Comparison of ENCODE assay signal across 7 cellular contexts in the genomic region with DNA sequence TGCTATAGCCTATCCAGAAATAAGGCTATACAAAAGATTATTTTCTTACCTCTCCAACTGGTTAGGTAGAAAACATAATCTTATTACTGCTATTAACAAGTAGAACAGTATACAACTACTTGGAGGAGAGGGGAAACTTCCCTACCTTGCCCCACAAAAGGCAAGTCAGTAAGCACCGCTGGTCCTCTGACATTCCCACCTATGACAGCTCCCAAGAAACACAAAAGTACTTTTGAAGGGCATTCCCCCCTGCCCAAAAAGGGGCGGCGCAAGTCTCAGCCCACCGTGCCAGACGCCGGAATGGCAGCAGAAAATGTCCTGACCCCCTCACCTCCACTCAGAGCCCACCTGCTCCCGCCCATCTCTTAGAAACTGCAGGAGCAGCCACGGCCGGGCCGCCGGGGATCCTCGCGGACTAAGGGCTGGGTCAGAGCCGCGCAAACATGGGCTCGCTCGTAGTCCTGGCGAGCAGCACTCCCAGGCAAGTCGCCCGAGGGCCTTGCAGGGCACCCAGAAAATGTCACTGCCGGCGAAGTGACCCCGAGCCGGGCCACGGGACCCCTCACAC. TPM values are rescaled to one million over a fixed set of nuclear protein-coding genes. Genes with fewer than 3 reads are reported as not detected.
A peak's percentile ranks its signal among the peaks of the same experiment; 100 is the strongest.
DNase-seq lines count a peak whose midpoint lies in the region; ATAC-seq, FAIRE-seq and TF ChIP-seq lines count a peak whose summit lies in the region.

No MANE protein-coding gene starts in this region.

- intact Hi-C loops in GM12878 (cut with micrococcal nuclease; ENCODE audit: unreplicated experiment) = loop anchor here (1.0 kb wide), 1 partner anchor 38 kb away; no protein-coding TSS in a partner anchor

- H3K4me1 ChIP-seq in GM12878 (ENCODE audit: control insufficient read depth, insufficient read depth, low read length) = no peaks in the 10 kb centered on the region

- no peaks in the 10 kb centered on the region for H3K27me3 Mint-ChIP-seq in IgD-negative memory B cell
- no peaks in the 10 kb centered on the region for H3K27me3 Mint-ChIP-seq in stimulated activated naive B cell treated with anti-CD40 and anti-IgM and Interleukin-4, amounts not matched to agents 10 μg/mL and 1 μg/mL and 100 μg/mL, for 72 hours

- H3K36me3 Mint-ChIP-seq in IgD-negative memory B cell = no peaks in the 10 kb centered on the region
- H3K36me3 Mint-ChIP-seq in stimulated activated naive B cell treated with anti-CD40 and anti-IgM and Interleukin-4, amounts not matched to agents 10 μg/mL and 1 μg/mL and 100 μg/mL, for 72 hours = peaks cover 2 to 9% of the 10 kb centered on the region in 2 donors

- peak; percentile 23 for FAIRE-seq in GM12891 (lab: Jason Lieb, UNC)
- FAIRE-seq in GM12878 (lab: Jason Lieb, UNC) = no peak

- H3K9me3 ChIP-seq in GM12878 (replicated peaks; ENCODE audit: control insufficient read depth, insufficient read depth, low read length) = no peaks in the 10 kb centered on the region

- no peak for TF ChIP-seq POLR2A in GM12891 (IDR thresholded peaks at IDR 0.05; ENCODE audit: low read depth, low read length)
- no peak for TF ChIP-seq POLR2A in GM12878 (IDR thresholded peaks at IDR 0.05; ENCODE audit: low read depth, low read length)

- whole genome bisulfite sequencing in GM12878 (ENCODE audit: insufficient coverage, insufficient replicate concordance, low lambda C conversion rate, missing lambda C conversion rate) = 1% methylated on average over 25 of the region's 25 CpGs

- peak overlapping the region; percentile 93 to 98 (median 94) for H3K4me3 Mint-ChIP-seq in IgD-negative memory B cell
- peak overlapping the region; percentile 97 to 98 for H3K4me3 Mint-ChIP-seq in stimulated activated naive B cell treated with anti-CD40 and anti-IgM and Interleukin-4, amounts not matched to agents 10 μg/mL and 1 μg/mL and 100 μg/mL, for 72 hours

- no peaks in the 10 kb centered on the region for H3K27me3 ChIP-seq in GM12878 (replicated peaks in 1 of 2; ENCODE audit: control insufficient read depth in 2 of 2, insufficient read depth in 2 of 2, low read length in 1 of 2)

- no peak for TF ChIP-seq CTCF in GM12878 (IDR thresholded peaks at IDR 0.05 in 2 of 3, conservative IDR thresholded peaks at IDR 0.05 in 1 of 3; ENCODE audit: control insufficient read depth in 2 of 3, extremely low read depth in 1 of 3, insufficient read depth in 1 of 3, low read depth in 3 of 3, low read length in 3 of 3)

- peak overlapping the region; percentile 74 to 87 (median 77) for H3K27ac Mint-ChIP-seq in IgD-negative memory B cell
- H3K27ac Mint-ChIP-seq in stimulated activated naive B cell treated with anti-CD40 and anti-IgM and Interleukin-4, amounts not matched to agents 10 μg/mL and 1 μg/mL and 100 μg/mL, for 72 hours = peak overlapping the region; percentile 94

- ATAC-seq in GM21529 (IDR thresholded peaks at IDR 0.05; ENCODE audit: unreplicated experiment) = peak; percentile 43
- ATAC-seq in GM12878 = peak; percentile 54
- ATAC-seq in stimulated activated naive B cell treated with anti-CD40 and anti-IgM and Interleukin-4, amounts not matched to agents 10 μg/mL and 1 μg/mL and 100 μg/mL, for 72 hours (replicated peaks) = peak; percentile 47 to 52

- peak overlapping the region; percentile 82 for H3K4me3 ChIP-seq in GM12878

- no peak for TF ChIP-seq RAD21 in GM12878 (IDR thresholded peaks at IDR 0.05; ENCODE audit: insufficient read depth, low read depth, low read length)

- H4K20me1 ChIP-seq in GM12878 (ENCODE audit: control insufficient read depth, insufficient read depth) = no peaks in the 10 kb centered on the region

- H3K9ac ChIP-seq in GM12878 (ENCODE audit: control insufficient read depth, insufficient read depth, low read length) = peak overlapping the region; percentile 87

- SMC1A ChIA-PET in GM12878 (lab: Charles Lee; ENCODE audit: uncharacterized antibody, unreplicated experiment) = interaction anchor here (0.6 to 1.3 kb wide), 2 partner anchors 86 to 95 kb away, joined by 3 to 4 read pairs; no protein-coding TSS in a partner anchor

- BruUV-seq in GM12878 (replicated peaks; lab: Mats Ljungman, UMichigan) = TSS peak; percentile 58

- POLR2A ChIA-PET in GM12878 (lab: Charles Lee) = interaction anchor here (1.0 to 1.2 kb wide), 2 partner anchors 18 to 37 kb away, joined by 3 read pairs; a partner anchor contains a TSS

- TF ChIP-seq EP300 in GM12878 (IDR thresholded peaks at IDR 0.05; ENCODE audit: borderline replicate concordance in 1 of 2, control insufficient read depth in 1 of 2, low read depth in 2 of 2, low read length in 2 of 2) = no peak

- CTCF ChIA-PET in GM12878 (lab: Yijun Ruan, JAX) = interaction anchor here (0.7 to 2.3 kb wide), 2 partner anchors 11 to 38 kb away, joined by 3 to 20 read pairs; a partner anchor contains a TSS

- no peaks in the 10 kb centered on the region for H3K36me3 ChIP-seq in GM12878 (ENCODE audit: control insufficient read depth in 2 of 2, insufficient read depth in 2 of 2, low read length in 1 of 2)

- in situ Hi-C loops in GM12878 (cut with MboI) = no loop called here

- DNase-seq in GM12891 (ENCODE audit: insufficient read length, low spot score) (peak; percentile 15), GM12878 (ENCODE audit: low read depth, low spot score) (no peak), iPS-NIHi7 (ENCODE audit: extremely low spot score) (peak; percentile 28), MV-4-11 (lab: John Stamatoyannopoulos, UW) (no peak)
- DNase-seq in stimulated activated naive B cell treated with anti-CD40 and anti-IgM and Interleukin-4, amounts not matched to agents 10 μg/mL and 1 μg/mL and 100 μg/mL, for 72 hours = no peak

- peak overlapping the region; percentile 69 for H3K4me2 ChIP-seq in GM12878 (ENCODE audit: control insufficient read depth, insufficient read depth)

- H3K79me2 ChIP-seq in GM12878 (ENCODE audit: control insufficient read depth, insufficient read depth, low read length) = peaks cover 26% of the 10 kb centered on the region

- peak overlapping the region; percentile 54; the same call in 1 of the 2 replicates for H3K27ac ChIP-seq in GM12878 (ENCODE audit: control insufficient read depth, insufficient read depth)

- peaks cover 20 to 24% (median 22%) of the 10 kb centered on the region in 3 donors for H3K4me1 Mint-ChIP-seq in IgD-negative memory B cell
- H3K4me1 Mint-ChIP-seq in stimulated activated naive B cell treated with anti-CD40 and anti-IgM and Interleukin-4, amounts not matched to agents 10 μg/mL and 1 μg/mL and 100 μg/mL, for 72 hours = peaks cover 18 to 37% of the 10 kb centered on the region in 2 donors

- no peaks in the 10 kb centered on the region for H3K9me3 Mint-ChIP-seq in IgD-negative memory B cell
- no peaks in the 10 kb centered on the region for H3K9me3 Mint-ChIP-seq in stimulated activated naive B cell treated with anti-CD40 and anti-IgM and Interleukin-4, amounts not matched to agents 10 μg/mL and 1 μg/mL and 100 μg/mL, for 72 hours

- RAD21 ChIA-PET in GM12878 (lab: Charles Lee; ENCODE audit: unreplicated experiment) = interaction anchor here (1.5 kb wide), 1 partner anchor 36 kb away, joined by 5 read pairs; a partner anchor contains a TSS

- peak overlapping the region; percentile 84 for H2AFZ ChIP-seq in GM12878 (ENCODE audit: control insufficient read depth, low read depth, low read length)

TF ChIP-seq in GM12891, 5 proteins besides CTCF, POLR2A, EP300 and RAD21 (continues in another document):
- no peak for TF ChIP-seq SPI1 (IDR thresholded peaks at IDR 0.05; ENCODE audit: low read depth, low read length)
- TF ChIP-seq POLR2AphosphoS5 (IDR thresholded peaks at IDR 0.05; ENCODE audit: low read depth, low read length) = no peak

RNA-seq across cellular contexts. Expression of a gene that starts 0.4 kb away (rescaled TPM):
- 24.3 TPM for polyA plus RNA-seq in GM12891 (2012; ENCODE audit: low read depth, missing spikeins)
- polyA plus RNA-seq in IgD-negative memory B cell (17.4 TPM), GM12878 (2011; rRNA removed) (50.7 and 86.2 TPM in 2 replicates), GM12878 (2014; fragmentation: Illumina TruSeq; extraction: Trizol) (36.8 and 43.0 TPM in 2 replicates), GM12878 (2014; fragmentation: Nextera tagmentation; extraction: Ambion mirVana) (10 to 100 TPM; 41.8 to 45.2 TPM), GM12878 (2014; rRNA removed) (25.9 and 27.5 TPM in 2 replicates), GM12878 (2016; fragmentation: Nextera tagmentation; extraction: Ambion mirVana) (10 to 100 TPM; 82.3 to 83.4 TPM)
- total RNA-seq in GM12878 (2013; cell fraction: nucleolus; rRNA removed) = 56.5 and 59.6 TPM in 2 replicates
- total RNA-seq in GM12878 (2014; rRNA removed) (30.0 and 30.5 TPM in 2 replicates), GM12878 (2014; rRNA removed; fragmentation: Illumina TruSeq; extraction: Trizol) (41.1 and 43.8 TPM in 2 replicates), GM12878 (2021) (35.3 and 36.8 TPM in 2 replicates)
- polyA plus RNA-seq in GM12878 (2011; ENCODE audit: low read depth) = 12.6 TPM
- 19.8 and 22.8 TPM in 2 replicates for polyA plus RNA-seq in GM12878 (2011; cell fraction: cytosol; rRNA removed)
- 23.8 and 32.1 TPM in 2 replicates for polyA plus RNA-seq in GM12878 (2011; cell fraction: nucleus; rRNA removed)
- 18.0 and 26.3 TPM in 2 replicates for polyA plus RNA-seq in GM12878 (2012)
- polyA minus RNA-seq in GM12878 (2011; rRNA and poly(A)+ RNA removed) = 16.3 and 24.4 TPM in 2 replicates
- 6.7 and 13.1 TPM in 2 replicates for polyA minus RNA-seq in GM12878 (2011; cell fraction: cytosol; rRNA and poly(A)+ RNA removed)
- polyA minus RNA-seq in GM12878 (2011; cell fraction: nucleus; rRNA and poly(A)+ RNA removed) = 22.0 and 33.9 TPM in 2 replicates

RNA-seq across cellular contexts. Expression of a gene that starts 36.9 kb away (rescaled TPM):
- polyA plus RNA-seq in GM12891 (2012; ENCODE audit: low read depth, missing spikeins) = 10.0 TPM
- polyA plus RNA-seq in IgD-negative memory B cell (9.2 TPM), GM12878 (2011; rRNA removed) (20.6 and 30.3 TPM in 2 replicates), GM12878 (2014; fragmentation: Illumina TruSeq; extraction: Trizol) (20.4 and 23.3 TPM in 2 replicates), GM12878 (2014; fragmentation: Nextera tagmentation; extraction: Ambion mirVana) (10 to 100 TPM; 11.4 to 17.7 TPM), GM12878 (2014; rRNA removed) (13.6 and 16.5 TPM in 2 replicates), GM12878 (2016; fragmentation: Nextera tagmentation; extraction: Ambion mirVana) (10 to 100 TPM; 25.2 to 26.7 TPM)
- total RNA-seq in GM12878 (2013; cell fraction: nucleolus; rRNA removed) = 1.9 and 2.7 TPM in 2 replicates
- total RNA-seq in GM12878 (2014; rRNA removed) (14.7 and 15.4 TPM in 2 replicates), GM12878 (2014; rRNA removed; fragmentation: Illumina TruSeq; extraction: Trizol) (18.3 TPM in 2 replicates), GM12878 (2021) (10.0 and 12.0 TPM in 2 replicates)
- polyA plus RNA-seq in GM12878 (2011; ENCODE audit: low read depth) = 6.9 TPM
- polyA plus RNA-seq in GM12878 (2011; cell fraction: cytosol; rRNA removed) = 10.2 and 10.5 TPM in 2 replicates
- polyA plus RNA-seq in GM12878 (2011; cell fraction: nucleus; rRNA removed) = 3.1 and 4.0 TPM in 2 replicates
- 8.0 and 8.5 TPM in 2 replicates for polyA plus RNA-seq in GM12878 (2012)
- polyA minus RNA-seq in GM12878 (2011; rRNA and poly(A)+ RNA removed) = 3.1 TPM in 2 replicates
- 1.9 and 2.3 TPM in 2 replicates for polyA minus RNA-seq in GM12878 (2011; cell fraction: cytosol; rRNA and poly(A)+ RNA removed)
- 1.5 and 3.3 TPM in 2 replicates for polyA minus RNA-seq in GM12878 (2011; cell fraction: nucleus; rRNA and poly(A)+ RNA removed)

Comparison
In these comparisons a context has a peak if more than half of its experiments do, and no peak if none do; other contexts are left out.
1. DNase-seq: peak in GM12891 (single experiment) and iPS-NIHi7 (single experiment); none in GM12878 (single experiment), stimulated activated naive B cell treated with anti-CD40 and anti-IgM and Interleukin-4, amounts not matched to agents 10 μg/mL and 1 μg/mL and 100 μg/mL, for 72 hours (single experiment) and MV-4-11 (single experiment).
2. Peak in every context shown above with its lines, with median percentiles within 50 percentile points of each other: ATAC-seq.